ENCODE assay signal across 1 cellular context in genomic region chr7:127390186-127390816, GRCh38.
TF ChIP-seq lines count a peak whose summit lies in the region.

No MANE protein-coding gene starts in this region.

TF ChIP-seq in HCT116, 20 proteins besides CTCF, POLR2A, EP300 and RAD21 (continued from another document):
- no peak for TF ChIP-seq SRF (IDR thresholded peaks at IDR 0.05; ENCODE audit: low read depth)
- no peak for TF ChIP-seq ZNF274 (IDR thresholded peaks at IDR 0.05; ENCODE audit: low read depth, low read length)
- TF ChIP-seq EGR1 (IDR thresholded peaks at IDR 0.05; ENCODE audit: low read depth) = no peak
- TF ChIP-seq REST (IDR thresholded peaks at IDR 0.05; ENCODE audit: low read depth) = no peak
TF ChIP-seq in HCT116: peak in this region for 0.
